28 cellular contexts compared by ENCODE assay signal in genomic region chr17:50837980-50838954, GRCh38. TPM values are rescaled to one million over a fixed set of nuclear protein-coding genes. Genes with fewer than 3 reads are reported as not detected.
DNase-seq lines count a peak whose midpoint lies in the region; FAIRE-seq and TF ChIP-seq lines count a peak whose summit lies in the region.
"Had no signal": no experiment of that assay in that cellular context is flagged by ENCODE, and none has a peak within 500 bp of the region (broad histone marks: within the 10 kb centered on the region; RNA-seq: fewer than 3 reads in every experiment).

No MANE protein-coding gene starts in this region.

- H3K27me3 ChIP-seq in H9 (ENCODE audit: insufficient read depth, low read length) (no peaks in the 10 kb centered on the region), keratinocyte (ENCODE audit: control insufficient read depth, extremely low read depth, insufficient read depth, low read length) (peaks cover 13% of the 10 kb centered on the region), sigmoid colon (no peaks in the 10 kb centered on the region), right atrium auricular region (no peaks in the 10 kb centered on the region)

- no peak overlapping the region for H4K91ac ChIP-seq in H9 (ENCODE audit: insufficient read length, low read depth, low read length)

- CTCF ChIA-PET in HEK293T (lab: Yijun Ruan, JAX), result interaction anchor here (0.6 to 6.6 kb wide), 3 partner anchors 31 to 55 kb away, joined by 3 to 68 read pairs (median 5); no protein-coding TSS in a partner anchor

- H3K4me3 Mint-ChIP-seq in H9, result no peak overlapping the region
- H3K4me3 Mint-ChIP-seq in chondrocyte (ENCODE audit: unreplicated experiment), result no peak overlapping the region
- no peak overlapping the region for H3K4me3 Mint-ChIP-seq in osteocyte (ENCODE audit: unreplicated experiment)
- H3K4me3 Mint-ChIP-seq: activated CD4-positive, alpha-beta T cell treated with anti-CD3 and anti-CD28 coated beads, Interleukin-2, amount 10 ng/mL, durations not matched to agents 7 days and 5 days; CD8-positive, alpha-beta T cell had no signal

- H3K9me3 ChIP-seq in H9 (ENCODE audit: control insufficient read depth, low read depth, low read length) (no peaks in the 10 kb centered on the region), keratinocyte (ENCODE audit: control insufficient read depth, low read depth, low read length) (no peaks in the 10 kb centered on the region), sigmoid colon (no peaks in the 10 kb centered on the region), right atrium auricular region (no peaks in the 10 kb centered on the region)
- H3K9me3 ChIP-seq: esophagus squamous epithelium, mucosa of descending colon, thoracic aorta had no signal

- H3K36me3 Mint-ChIP-seq in H9 (ENCODE audit: insufficient read depth in 1 of 3, low read depth in 3 of 3) (no peaks in the 10 kb centered on the region; a peak in 2 of 7 replicates), chondrocyte (ENCODE audit: low read depth) (no peaks in the 10 kb centered on the region), osteocyte (ENCODE audit: unreplicated experiment) (no peaks in the 10 kb centered on the region)
- H3K36me3 Mint-ChIP-seq: CD8-positive, alpha-beta T cell had no signal

- no peak overlapping the region for H2BK12ac ChIP-seq in H9 (ENCODE audit: insufficient read length, low read depth, low read length)

- no peak overlapping the region for H3T11ph ChIP-seq in H9 (ENCODE audit: low read length)

- H4K5ac ChIP-seq in H9 (ENCODE audit: insufficient read length, low read depth, low read length), result no peak overlapping the region

- no peak overlapping the region for H2BK20ac ChIP-seq in H9 (ENCODE audit: low read depth, low read length, poor library complexity, severe bottlenecking)

- intact Hi-C loops in sigmoid colon (cut with DNase I), result no loop called here

- no peaks in the 10 kb centered on the region for H3K79me2 ChIP-seq in H9 (ENCODE audit: insufficient read depth, low read length)
- H3K79me2 ChIP-seq in keratinocyte (ENCODE audit: control insufficient read depth, insufficient read depth, low read length), result no peaks in the 10 kb centered on the region

- TF ChIP-seq EP300 in sigmoid colon (IDR thresholded peaks at IDR 0.05), result no peak

- FAIRE-seq in keratinocyte (lab: Jason Lieb, UNC), result peak; percentile 23
- FAIRE-seq: GM12891 had no signal

- no peak overlapping the region for H3K14ac ChIP-seq in H9 (ENCODE audit: insufficient read depth, low read length)

- no peak overlapping the region for H2BK120ac ChIP-seq in H9 (ENCODE audit: low read depth, low read length, poor library complexity, severe bottlenecking)

- H4K20me1 ChIP-seq in H9 (ENCODE audit: control insufficient read depth, insufficient read depth, insufficient read length), result no peaks in the 10 kb centered on the region
- no peaks in the 10 kb centered on the region for H4K20me1 ChIP-seq in keratinocyte (ENCODE audit: control insufficient read depth, extremely low read depth, insufficient read depth, low read length)

- H3K4me2 ChIP-seq in H9 (ENCODE audit: insufficient read depth, insufficient read length, low read length) (no peak overlapping the region), keratinocyte (ENCODE audit: control insufficient read depth, extremely low read depth, insufficient read depth, low read depth, low read length) (no peak overlapping the region)

- no peak overlapping the region for H3K4me3 ChIP-seq in keratinocyte (ENCODE audit: control insufficient read depth in 2 of 3, extremely low read depth in 1 of 3, insufficient read depth in 2 of 3, low read depth in 1 of 3, low read length in 3 of 3)
- H3K4me3 ChIP-seq in sigmoid colon, result no peak overlapping the region
- H3K4me3 ChIP-seq in right atrium auricular region, result no peak overlapping the region
- H3K4me3 ChIP-seq: esophagus squamous epithelium, mucosa of descending colon, thoracic aorta had no signal

- H3K4me1 Mint-ChIP-seq in H9, result peaks cover 45 to 60% of the 10 kb centered on the region in 2 experiments
- H3K4me1 Mint-ChIP-seq in chondrocyte (ENCODE audit: low read depth), result peaks cover 13% of the 10 kb centered on the region
- peaks cover 17% of the 10 kb centered on the region for H3K4me1 Mint-ChIP-seq in osteocyte (ENCODE audit: unreplicated experiment)

- H3K27ac Mint-ChIP-seq in H9 (peak overlapping the region in 2 of 3 experiments; percentile 92 to 98; a peak in 4 of 7 replicates), chondrocyte (ENCODE audit: unreplicated experiment) (no peak overlapping the region), osteocyte (ENCODE audit: unreplicated experiment) (no peak overlapping the region)
- H3K27ac Mint-ChIP-seq: activated CD4-positive, alpha-beta T cell treated with anti-CD3 and anti-CD28 coated beads, Interleukin-2, amount 10 ng/mL, durations not matched to agents 7 days and 5 days had no signal

- H3K27me3 Mint-ChIP-seq in H9 (ENCODE audit: low read depth) (no peaks in the 10 kb centered on the region), chondrocyte (ENCODE audit: low read depth) (no peaks in the 10 kb centered on the region), osteocyte (ENCODE audit: unreplicated experiment) (no peaks in the 10 kb centered on the region)

- WGBS in H9 (ENCODE audit: extremely low coverage, insufficient read length, low lambda C conversion rate), result no CpG with 5 or more reads among the region's 21 CpGs
- WGBS in sigmoid colon, 2 donors, result 83 to 85% methylated on average over 21 of the region's 21 CpGs

- H3K36me3 ChIP-seq in keratinocyte (ENCODE audit: control insufficient read depth in 2 of 2, extremely low read depth in 1 of 2, insufficient read depth in 2 of 2, low read length in 2 of 2) (no peaks in the 10 kb centered on the region), sigmoid colon (no peaks in the 10 kb centered on the region), right atrium auricular region (no peaks in the 10 kb centered on the region)
- H3K36me3 ChIP-seq: esophagus squamous epithelium, thoracic aorta had no signal

- no peak overlapping the region for H3K18ac ChIP-seq in H9 (ENCODE audit: insufficient read length, low read depth, low read length)

- POLR2A ChIA-PET in HEK293T (lab: Yijun Ruan, JAX), result no interaction called here

- no peak overlapping the region for H2BK15ac ChIP-seq in H9 (ENCODE audit: low read depth, low read length)

- no peak overlapping the region for H2AK5ac ChIP-seq in H9 (ENCODE audit: insufficient read length, low read length)

- H4K8ac ChIP-seq in H9 (replicated peaks; ENCODE audit: insufficient read length, low read depth, low read length), result no peak overlapping the region

- H3K9ac ChIP-seq in H9 (ENCODE audit: extremely low read depth, insufficient read length, low read length) (no peak overlapping the region), keratinocyte (ENCODE audit: control insufficient read depth, extremely low read depth, insufficient read depth, low read length) (no peak overlapping the region)

- TF ChIP-seq POLR2A in sigmoid colon (IDR thresholded peaks at IDR 0.05), result no peak

- no peak overlapping the region for H2BK5ac ChIP-seq in H9 (ENCODE audit: insufficient read length, low read length)

- H3K79me1 ChIP-seq in H9 (ENCODE audit: insufficient read depth, low read depth, low read length, poor library complexity, severe bottlenecking), result no peaks in the 10 kb centered on the region

- H3K56ac ChIP-seq in H9 (ENCODE audit: insufficient read length, low read depth, low read length), result no peak overlapping the region

- H3K9me1 ChIP-seq in keratinocyte (ENCODE audit: control insufficient read depth, extremely low read depth, insufficient read depth, low read length), result no peaks in the 10 kb centered on the region

- H3K4me1 ChIP-seq in H9 (ENCODE audit: insufficient read depth, low read length), result no peaks in the 10 kb centered on the region
- peaks cover 7% of the 10 kb centered on the region for H3K4me1 ChIP-seq in keratinocyte (ENCODE audit: control insufficient read depth, extremely low read depth, insufficient read depth, low read length)
- H3K4me1 ChIP-seq in sigmoid colon, result peaks cover 0 to 14% (median 14%) of the 10 kb centered on the region in 4 donors
- peaks cover 0 to 5% of the 10 kb centered on the region in 2 donors for H3K4me1 ChIP-seq in right atrium auricular region

- H3K4ac ChIP-seq in H9 (ENCODE audit: low read depth, low read length), result no peak overlapping the region

- dilution Hi-C loops in keratinocyte (cut with MboI; ENCODE audit: extremely low pct_ligation_motif_present, low sequenced_read_pairs), result no loop called here

- no peaks in the 10 kb centered on the region for H3K23me2 ChIP-seq in H9 (ENCODE audit: insufficient read length, low read depth, low read length, poor library complexity, severe bottlenecking)

- TF ChIP-seq CTCF in H9 (conservative IDR thresholded peaks at IDR 0.05) (no peak), chondrocyte (IDR thresholded peaks at IDR 0.05) (no peak), keratinocyte (optimal IDR thresholded peaks at IDR 0.05 in 1 of 3, IDR thresholded peaks at IDR 0.05 in 1 of 3, conservative IDR thresholded peaks at IDR 0.05 in 1 of 3; ENCODE audit: extremely low read depth in 1 of 3, insufficient read depth in 2 of 3, low read length in 3 of 3) (no peak), sigmoid colon (IDR thresholded peaks at IDR 0.05) (no peak), right atrium auricular region (IDR thresholded peaks at IDR 0.05) (no peak), osteocyte (IDR thresholded peaks at IDR 0.05) (no peak)

- H3K9me3 Mint-ChIP-seq in H9 (no peaks in the 10 kb centered on the region), chondrocyte (ENCODE audit: low read depth) (no peaks in the 10 kb centered on the region), osteocyte (ENCODE audit: unreplicated experiment) (no peaks in the 10 kb centered on the region)
- H3K9me3 Mint-ChIP-seq: activated CD4-positive, alpha-beta T cell treated with anti-CD3 and anti-CD28 coated beads, Interleukin-2, amount 10 ng/mL, durations not matched to agents 7 days and 5 days; CD8-positive, alpha-beta T cell had no signal

- DNase-seq in H9 (peak; percentile 27), chondrocyte (ENCODE audit: low spot score) (peak; percentile 37), keratinocyte (ENCODE audit: low read depth, low spot score) (no peak), sigmoid colon (no peak), right atrium auricular region (ENCODE audit: low spot score) (no peak), A172 (ENCODE audit: low spot score) (no peak), osteocyte (ENCODE audit: extremely low spot score, unreplicated experiment) (no peak), HEK293T (ENCODE audit: extremely low spot score) (no peak)
- DNase-seq: activated CD4-positive, alpha-beta T cell treated with anti-CD3 and anti-CD28 coated beads, Interleukin-2, amount 10 ng/mL, durations not matched to agents 7 days and 5 days; amniotic stem cell; CD8-positive, alpha-beta T cell; DMS53; effector CD8-positive, alpha-beta T cell; esophagus squamous epithelium; GOT3; Karpas-422; left ventricle myocardium superior; mucosa of descending colon; NCI-H187 treated with DMSO at 0.1 percent for 48 hours; NCI-H226; PC-3; retina; SHP77 treated with DMSO at 0.1 percent for 48 hours; T-helper 1 cell had no signal

- no peak overlapping the region for H3K23ac ChIP-seq in H9 (ENCODE audit: insufficient read length, low read depth, low read length)

- no peak overlapping the region for H3K27ac ChIP-seq in H9 (ENCODE audit: insufficient read length, low read depth, low read length)
- no peak overlapping the region for H3K27ac ChIP-seq in keratinocyte (ENCODE audit: control insufficient read depth, insufficient read depth, low read length)
- peak overlapping the region in 3 of 4 donors; percentile 12 to 38 (median 33) for H3K27ac ChIP-seq in sigmoid colon
- H3K27ac ChIP-seq in right atrium auricular region, result no peak overlapping the region
- H3K27ac ChIP-seq: esophagus squamous epithelium, thoracic aorta had no signal

- no peak overlapping the region for H2AFZ ChIP-seq in H9 (ENCODE audit: low read length)
- no peak overlapping the region for H2AFZ ChIP-seq in keratinocyte (ENCODE audit: control insufficient read depth, low read length)

RNA-seq across cellular contexts. Expression of gene WFIKKN2, which starts 2.9 kb away (rescaled TPM):
- total RNA-seq in H9 (2021) (1.0 and 1.1 TPM in 2 replicates), chondrocyte (0.12 to 0.15 TPM in 2 of 3 replicates, not detected in the other), sigmoid colon (1 to 10 TPM in 1 of 4 donors, under 1 TPM in 3; under 0.01 to 1.1 (median 0.15) TPM), right atrium auricular region (under 1 TPM; 0.26 to 0.31 TPM), osteocyte (not detected in 2 replicates)
- polyA plus RNA-seq in keratinocyte (not detected in 3 replicates), sigmoid colon (under 1 TPM in 2 of 3 donors, not detected in 1; under 0.01 to 0.09 TPM)
- not detected for polyA plus RNA-seq in keratinocyte (2011; ENCODE audit: low read depth)
- not detected in 2 replicates for polyA plus RNA-seq in keratinocyte (2011; cell fraction: cytosol; rRNA removed)
- polyA plus RNA-seq in keratinocyte (2011; cell fraction: nucleus; rRNA removed), result not detected in 2 replicates
- not detected in 2 replicates for polyA plus RNA-seq in keratinocyte (2012; ENCODE audit: low replicate concordance)
- polyA minus RNA-seq in keratinocyte, result not detected in 3 replicates
- polyA minus RNA-seq in keratinocyte (2011; cell fraction: cytosol; rRNA and poly(A)+ RNA removed), result not detected
- polyA minus RNA-seq in keratinocyte (2011; cell fraction: nucleus; rRNA and poly(A)+ RNA removed), result not detected in 2 replicates
- not detected in 2 replicates for total RNA-seq in A172 (2014; rRNA removed; shearing (Covaris generic))
- total RNA-seq: activated CD4-positive, alpha-beta T cell treated with anti-CD3 and anti-CD28 coated beads, Interleukin-2, amount 10 ng/mL, durations not matched to agents 7 days and 5 days; CD8-positive, alpha-beta T cell; glomerular endothelial cell; HT-29; PC-3 had no signal

RNA-seq across cellular contexts. Expression of gene TOB1, which starts 27.9 kb away (rescaled TPM):
- total RNA-seq in H9 (2021) (31.2 and 31.6 TPM in 2 replicates), chondrocyte (29.6 to 44.8 TPM (median 36.6 TPM) in 3 replicates), sigmoid colon (10 to 100 TPM; 16.2 to 31.1 (median 30.1) TPM), right atrium auricular region (10 to 100 TPM; 29.0 to 31.0 TPM), osteocyte (34.2 and 40.1 TPM in 2 replicates)
- polyA plus RNA-seq in keratinocyte (59.5 to 73.3 TPM (median 64.4 TPM) in 3 replicates), sigmoid colon (10 to 100 TPM; 32.4 to 57.1 (median 39.4) TPM)
- polyA plus RNA-seq in keratinocyte (2011; ENCODE audit: low read depth), result 97.4 TPM
- polyA plus RNA-seq in keratinocyte (2011; cell fraction: cytosol; rRNA removed), result 43.7 and 59.1 TPM in 2 replicates
- polyA plus RNA-seq in keratinocyte (2011; cell fraction: nucleus; rRNA removed), result 146 and 173 TPM in 2 replicates
- polyA plus RNA-seq in keratinocyte (2012; ENCODE audit: low replicate concordance), result 94.3 and 311 TPM in 2 replicates
- polyA minus RNA-seq in keratinocyte, result 84.2 to 122 TPM (median 105 TPM) in 3 replicates
- 108 TPM for polyA minus RNA-seq in keratinocyte (2011; cell fraction: cytosol; rRNA and poly(A)+ RNA removed)
- 181 and 201 TPM in 2 replicates for polyA minus RNA-seq in keratinocyte (2011; cell fraction: nucleus; rRNA and poly(A)+ RNA removed)
- 7.2 and 8.1 TPM in 2 replicates for total RNA-seq in A172 (2014; rRNA removed; shearing (Covaris generic))

Comparison
In these comparisons a context has a peak if more than half of its experiments do, and no peak if none do; other contexts are left out.
1. DNase-seq: peak in H9 (single experiment) and chondrocyte (single experiment); none in keratinocyte (single experiment), sigmoid colon (single experiment), right atrium auricular region (single experiment), A172 (single experiment), osteocyte (single experiment) and HEK293T (single experiment).
2. H3K27ac ChIP-seq: peak in sigmoid colon (3 of 4); none in H9 (single experiment), keratinocyte (single experiment) and right atrium auricular region (0 of 2).
3. H3K27ac Mint-ChIP-seq: peak in H9 (2 of 3); none in chondrocyte (single experiment) and osteocyte (single experiment).